17 cellular contexts compared by ENCODE assay signal in the genomic region with DNA sequence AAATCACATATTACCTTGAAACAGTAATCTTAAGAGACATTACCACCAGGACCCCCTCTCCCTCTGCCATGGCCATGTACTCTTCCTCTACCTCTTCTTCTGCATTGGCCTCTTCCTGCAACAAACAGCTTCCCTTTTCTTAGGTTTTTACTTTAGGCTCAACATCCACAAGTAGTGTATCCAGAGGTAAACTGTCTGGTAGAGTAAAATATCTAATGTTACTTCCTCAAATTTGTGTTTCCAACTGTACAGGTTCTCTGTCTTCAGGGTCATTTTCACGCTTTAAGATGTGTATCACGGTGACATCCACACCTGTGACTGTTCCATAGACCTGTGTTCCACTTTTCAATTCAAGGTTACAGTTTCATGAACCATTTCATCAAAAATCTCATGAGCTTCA. TPM values are rescaled to one million over a fixed set of nuclear protein-coding genes. Genes with fewer than 3 reads are reported as not detected.
A peak's percentile ranks its signal among the peaks of the same experiment; 100 is the strongest.
DNase-seq lines count a peak whose midpoint lies in the region; ATAC-seq and TF ChIP-seq lines count a peak whose summit lies in the region.
"Had no signal": no experiment of that assay in that cellular context is flagged by ENCODE, and none has a peak within 500 bp of the region (broad histone marks: within the 10 kb centered on the region; RNA-seq: fewer than 3 reads in every experiment).

No MANE protein-coding gene starts in this region.

- H3K36me3 Mint-ChIP-seq in CD8-positive, alpha-beta T cell: peaks cover 18% of the 10 kb centered on the region
- H3K36me3 Mint-ChIP-seq in IgD-negative memory B cell: no peaks in the 10 kb centered on the region
- H3K36me3 Mint-ChIP-seq in immature natural killer cell: peaks cover 0 to 3% (median 2%) of the 10 kb centered on the region in 3 donors

- H3K4me1 Mint-ChIP-seq in CD8-positive, alpha-beta T cell (ENCODE audit: low read depth): peaks cover 78% of the 10 kb centered on the region
- H3K4me1 Mint-ChIP-seq in IgD-negative memory B cell (peaks cover 45 to 56% (median 54%) of the 10 kb centered on the region in 3 donors), immature natural killer cell (peaks cover 80 to 93% of the 10 kb centered on the region in 2 donors)

- CTCF ChIA-PET in CD8-positive, alpha-beta T cell (lab: Charles Lee): no interaction called here

- TF ChIP-seq CTCF in CD8-positive, alpha-beta T cell (IDR thresholded peaks at IDR 0.05): no peak

- no peak for ATAC-seq in CD8-positive, alpha-beta T cell
- ATAC-seq in esophagus mucosa (no peak), GM21576 (IDR thresholded peaks at IDR 0.05; ENCODE audit: unreplicated experiment) (no peak)

- peaks cover 8% of the 10 kb centered on the region for H3K9me3 Mint-ChIP-seq in CD8-positive, alpha-beta T cell
- H3K9me3 Mint-ChIP-seq in IgD-negative memory B cell (peaks cover 0 to 7% (median 0%) of the 10 kb centered on the region in 3 donors), immature natural killer cell (no peaks in the 10 kb centered on the region)

- POLR2A ChIA-PET in CD8-positive, alpha-beta T cell (lab: Charles Lee): interaction anchor here (0.8 kb wide), 1 partner anchor 11 kb away, joined by 3 read pairs; no protein-coding TSS in a partner anchor

- H3K9me3 ChIP-seq in CD8-positive, alpha-beta T cell (ENCODE audit: low read length): no peaks in the 10 kb centered on the region
- H3K9me3 ChIP-seq: tibial artery had no signal

- no peaks in the 10 kb centered on the region for H3K36me3 ChIP-seq in CD8-positive, alpha-beta T cell (ENCODE audit: insufficient read depth, low read length)
- H3K36me3 ChIP-seq: tibial artery had no signal

- H3K4me3 ChIP-seq in CD8-positive, alpha-beta T cell (ENCODE audit: low read depth, low read length): no peak overlapping the region
- H3K4me3 ChIP-seq: hepatocyte, tibial artery had no signal

- peaks cover 22% of the 10 kb centered on the region for H3K4me1 ChIP-seq in CD8-positive, alpha-beta T cell (ENCODE audit: insufficient read depth, low read length)
- H3K4me1 ChIP-seq: parathyroid adenoma had no signal

- H3K27me3 ChIP-seq in CD8-positive, alpha-beta T cell (ENCODE audit: insufficient read depth, low read length): no peaks in the 10 kb centered on the region
- H3K27me3 ChIP-seq: hepatocyte, tibial artery had no signal

- no peak overlapping the region for H3K27ac ChIP-seq in CD8-positive, alpha-beta T cell (ENCODE audit: low read depth, low read length)
- H3K27ac ChIP-seq: hepatocyte, parathyroid adenoma, tibial artery had no signal

- peak overlapping the region; percentile 2 for H3K4me3 Mint-ChIP-seq in CD8-positive, alpha-beta T cell
- H3K4me3 Mint-ChIP-seq in IgD-negative memory B cell (peak overlapping the region in 2 of 4 donors; percentile 59 to 76), immature natural killer cell (peak overlapping the region in 3 of 5 donors; percentile 30 to 55 (median 39))
- H3K4me3 Mint-ChIP-seq: H9 had no signal

- intact Hi-C loops in CD8-positive, alpha-beta T cell (cut with DNase I, micrococcal nuclease): no loop called here

- no peak for DNase-seq in CD8-positive, alpha-beta T cell
- DNase-seq in SKM-1 treated with dmso at 0.1 percent for 144 hours (lab: John Stamatoyannopoulos, UW; ENCODE audit: unreplicated experiment) (peak; percentile 10), immature natural killer cell (no peak), activated gamma-delta T cell treated with Interleukin-2 at 50 U/mL for 16 hours (no peak)
- DNase-seq in effector CD8-positive, alpha-beta T cell (lab: John Stamatoyannopoulos, UW): no peak
- DNase-seq: C1 segment of cervical spinal cord; DMS79; effector CD4-positive, alpha-beta T cell; H9; NCI-H82; stimulated activated CD4-positive, alpha-beta T cell treated with anti-CD3 and anti-CD28 coated beads, Interleukin-4, amount 100 ng/mL, for 24 hours; tibial artery had no signal

- H3K27me3 Mint-ChIP-seq in CD8-positive, alpha-beta T cell (ENCODE audit: low read depth): no peaks in the 10 kb centered on the region
- H3K27me3 Mint-ChIP-seq in IgD-negative memory B cell (no peaks in the 10 kb centered on the region), immature natural killer cell (ENCODE audit: low read depth in 3 of 3) (peaks cover 11 to 35% (median 12%) of the 10 kb centered on the region in 3 donors)

- H3K27ac Mint-ChIP-seq in CD8-positive, alpha-beta T cell: peak overlapping the region; percentile 73
- H3K27ac Mint-ChIP-seq in IgD-negative memory B cell (peak overlapping the region in 2 of 3 donors; percentile 29 to 82), immature natural killer cell (peak overlapping the region; percentile 3 to 72 (median 50))

RNA-seq across cellular contexts. Expression of a gene that starts 13.4 kb away (rescaled TPM):
- total RNA-seq in CD8-positive, alpha-beta T cell: 100 to 1,000 TPM; 150 to 160 TPM
- 30.0 TPM for polyA plus RNA-seq in IgD-negative memory B cell
- 10 to 100 TPM; 27.2 to 64.0 (median 52.7) TPM for polyA plus RNA-seq in immature natural killer cell
- total RNA-seq in esophagus mucosa: 16.7 TPM
